In the genomic region with DNA sequence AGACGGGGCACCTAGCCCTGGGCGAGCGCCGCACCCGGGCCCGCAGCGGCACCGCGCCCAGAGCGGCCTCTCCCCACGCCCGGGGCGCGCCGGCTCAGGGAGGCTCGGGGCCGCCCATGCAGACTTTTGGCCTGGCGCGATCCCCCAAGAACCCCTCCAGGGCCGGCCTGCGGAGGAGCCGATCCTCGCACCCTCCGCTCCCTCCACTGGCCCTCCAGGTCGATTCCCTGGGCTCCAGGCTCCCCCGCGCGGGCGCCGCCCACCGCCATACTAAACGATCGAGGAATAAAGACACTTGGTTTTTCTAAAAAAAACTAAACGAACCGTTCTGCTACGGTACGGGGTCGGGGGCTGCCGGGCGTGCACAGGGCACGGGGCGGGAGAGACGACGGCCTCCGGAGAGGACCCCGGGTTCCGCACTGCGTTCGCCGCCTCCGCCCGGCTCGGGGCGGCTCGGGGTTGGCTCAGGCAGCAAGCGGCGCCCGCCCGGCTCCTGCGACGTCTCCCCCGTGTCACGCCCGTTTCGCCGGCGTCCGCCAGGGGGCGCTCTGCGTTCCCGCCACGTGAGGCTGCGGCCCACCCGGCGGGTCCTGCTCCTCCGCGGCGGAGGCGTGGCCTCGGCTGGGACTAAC, we compare ENCODE assay signal across 8 cellular contexts. TPM values are rescaled to one million over a fixed set of nuclear protein-coding genes. Genes with fewer than 3 reads are reported as not detected.
DNase-seq lines count a peak whose midpoint lies in the region; ATAC-seq, FAIRE-seq and TF ChIP-seq lines count a peak whose summit lies in the region.

No MANE protein-coding gene starts in this region.

- FAIRE-seq in pancreas (lab: Jason Lieb, UNC), result no peak

- DNase-seq in NCI-H1092 treated with DMSO at 0.1 percent for 48 hours (lab: John Stamatoyannopoulos, UW) (peak; percentile 87), SKM-1 (lab: John Stamatoyannopoulos, UW; ENCODE audit: unreplicated experiment) (peak; percentile 81), Right ventricle myocardium inferior (ENCODE audit: missing footprints) (peak; percentile 98), pancreas (peak; percentile 93 to 100 (median 98)), thyroid gland (peak; percentile 94 to 95)
- peak; percentile 100 for DNase-seq in activated naive CD8-positive, alpha-beta T cell treated with anti-CD3 and anti-CD28 coated beads for 36 hours

- H3K27ac ChIP-seq in pancreas, result peak overlapping the region; percentile 66 to 83 (median 77)
- H3K27ac ChIP-seq in thyroid gland, result peak overlapping the region; percentile 77 to 89 (median 84)

- TF ChIP-seq POLR2A in thyroid gland (IDR thresholded peaks at IDR 0.05), result peak in 1 of 2 donors; percentile 62

- 1% methylated on average over 64 to 80 of the region's 80 CpGs for WGBS in pancreas, 2 donors
- 0 to 4% methylated on average over 6 to 15 of the region's 80 CpGs for WGBS in thyroid gland, 2 donors

- peak overlapping the region; percentile 85 for H3K4me3 Mint-ChIP-seq in activated naive CD8-positive, alpha-beta T cell treated with anti-CD3 and anti-CD28 coated beads for 36 hours

- H3K9me3 ChIP-seq in pancreas (no peaks in the 10 kb centered on the region), thyroid gland (no peaks in the 10 kb centered on the region)

- no peaks in the 10 kb centered on the region for H3K27me3 ChIP-seq in pancreas
- no peaks in the 10 kb centered on the region for H3K27me3 ChIP-seq in thyroid gland

- no peaks in the 10 kb centered on the region for H3K27me3 Mint-ChIP-seq in activated naive CD8-positive, alpha-beta T cell treated with anti-CD3 and anti-CD28 coated beads for 36 hours

- peak overlapping the region; percentile 83 for H3K27ac Mint-ChIP-seq in activated naive CD8-positive, alpha-beta T cell treated with anti-CD3 and anti-CD28 coated beads for 36 hours

- intact Hi-C loops in Right ventricle myocardium inferior (cut with DNase I) (loop anchor here (1.0 to 5.0 kb wide), 3 partner anchors 35 to 125 kb away; partner anchors contain the start of genes AGBL5 and TMEM214), pancreas (cut with DNase I) (loop anchor here in 1 of 3 donors (10.0 kb wide), 1 partner anchor 121 kb away; no protein-coding TSS in a partner anchor), thyroid gland (cut with DNase I) (loop anchor here (5.0 kb wide), 1 partner anchor 124 kb away; no protein-coding TSS in a partner anchor)

- peaks cover 22% of the 10 kb centered on the region for H3K4me1 Mint-ChIP-seq in activated naive CD8-positive, alpha-beta T cell treated with anti-CD3 and anti-CD28 coated beads for 36 hours

- H3K4me3 ChIP-seq in pancreas (peak overlapping the region; percentile 50 to 73 (median 56)), thyroid gland (replicated peaks in 1 of 3) (peak overlapping the region; percentile 37 to 68 (median 63))

- H3K36me3 ChIP-seq in pancreas (no peaks in the 10 kb centered on the region), thyroid gland (no peaks in the 10 kb centered on the region)

- no peaks in the 10 kb centered on the region for H3K36me3 Mint-ChIP-seq in activated naive CD8-positive, alpha-beta T cell treated with anti-CD3 and anti-CD28 coated beads for 36 hours

- H3K4me1 ChIP-seq in pancreas (peaks cover 0 to 17% (median 0%) of the 10 kb centered on the region in 3 donors), thyroid gland (peaks cover 21 to 24% of the 10 kb centered on the region in 2 donors)

- ATAC-seq in HG02623 (IDR thresholded peaks at IDR 0.05; ENCODE audit: unreplicated experiment), result peak; percentile 80
- ATAC-seq in Right ventricle myocardium inferior, result peak; percentile 93
- ATAC-seq in pancreas, result peak; percentile 87 to 95 (median 93)

- no peaks in the 10 kb centered on the region for H3K9me3 Mint-ChIP-seq in activated naive CD8-positive, alpha-beta T cell treated with anti-CD3 and anti-CD28 coated beads for 36 hours

- TF ChIP-seq CTCF in GM12872 (IDR thresholded peaks at IDR 0.05; ENCODE audit: insufficient read depth, low read depth, low read length) (peak; percentile 79), pancreas (IDR thresholded peaks at IDR 0.05) (peak; percentile 81 to 97 (median 96)), thyroid gland (IDR thresholded peaks at IDR 0.05) (peak; percentile 39 to 99 (median 96))

RNA-seq across cellular contexts. Expression of gene KHK, which starts 0.4 kb away (rescaled TPM):
- total RNA-seq in activated naive CD8-positive, alpha-beta T cell treated with anti-CD3 and anti-CD28 coated beads for 36 hours, result 10 to 100 TPM; 12.6 to 12.8 TPM
- total RNA-seq in Right ventricle myocardium inferior (4.5 TPM), pancreas (10 to 100 TPM in 1 of 6 donors, 1 to 10 TPM in 5; 5.1 to 11.7 (median 6.3) TPM), thyroid gland (1 to 10 TPM in 3 of 4 donors, under 1 TPM in 1; 0.44 to 2.3 (median 1.7) TPM)
- 10 to 100 TPM; 10.6 to 16.2 TPM for polyA plus RNA-seq in pancreas

RNA-seq across cellular contexts. Expression of gene EMILIN1, which starts 7.8 kb away (rescaled TPM):
- total RNA-seq in activated naive CD8-positive, alpha-beta T cell treated with anti-CD3 and anti-CD28 coated beads for 36 hours, result under 1 TPM; 0.62 to 0.76 TPM
- 25.8 TPM for total RNA-seq in Right ventricle myocardium inferior
- 10 to 100 TPM in 2 of 6 donors, 1 to 10 TPM in 4; 2.6 to 47.1 (median 7.3) TPM for total RNA-seq in pancreas
- 10 to 100 TPM in 1 of 2 donors, 1 to 10 TPM in 1; 3.7 to 15.5 TPM for polyA plus RNA-seq in pancreas
- 10 to 100 TPM; 18.6 to 45.4 (median 29.3) TPM for total RNA-seq in thyroid gland

RNA-seq across cellular contexts. Expression of gene OST4, which starts 14.8 kb away (rescaled TPM):
- 100 to 1,000 TPM; 282 to 290 TPM for total RNA-seq in activated naive CD8-positive, alpha-beta T cell treated with anti-CD3 and anti-CD28 coated beads for 36 hours
- total RNA-seq in Right ventricle myocardium inferior (411 TPM), pancreas (100 to 1,000 TPM in 3 of 6 donors, 10 to 100 TPM in 3; 76.6 to 148 (median 108) TPM), thyroid gland (100 to 1,000 TPM; 235 to 467 (median 261) TPM)
- polyA plus RNA-seq in pancreas, result 100 to 1,000 TPM; 183 to 188 TPM

RNA-seq across cellular contexts. Expression of gene CGREF1, which starts 32.7 kb away (rescaled TPM):
- 1 to 10 TPM; 8.8 to 9.8 TPM for total RNA-seq in activated naive CD8-positive, alpha-beta T cell treated with anti-CD3 and anti-CD28 coated beads for 36 hours
- total RNA-seq in Right ventricle myocardium inferior (0.84 TPM), pancreas (1 to 10 TPM in 1 of 6 donors, under 1 TPM in 4, not detected in 1; 0.42 to 1.1 (median 0.78) TPM), thyroid gland (1 to 10 TPM in 2 of 4 donors, not detected in 2; 3.7 to 8.5 TPM)
- 1 to 10 TPM in 1 of 2 donors, under 1 TPM in 1; 0.49 to 1.2 TPM for polyA plus RNA-seq in pancreas

RNA-seq across cellular contexts. Expression of gene AGBL5, which starts 34.7 kb away (rescaled TPM):
- total RNA-seq in activated naive CD8-positive, alpha-beta T cell treated with anti-CD3 and anti-CD28 coated beads for 36 hours, result 10 to 100 TPM; 14.8 to 15.2 TPM
- total RNA-seq in Right ventricle myocardium inferior, result 9.9 TPM
- total RNA-seq in pancreas, result 10 to 100 TPM in 5 of 6 donors, 1 to 10 TPM in 1; 8.2 to 15.5 (median 11.9) TPM
- polyA plus RNA-seq in pancreas, result 10 to 100 TPM in 1 of 2 donors, 1 to 10 TPM in 1; 8.7 to 11.6 TPM
- total RNA-seq in thyroid gland, result 10 to 100 TPM; 29.1 to 40.0 (median 31.6) TPM

Comparison
In these comparisons a context has a peak if more than half of its experiments do, and no peak if none do; other contexts are left out.
1. Peak in every context shown above with its lines: DNase-seq, ATAC-seq, H3K4me3 ChIP-seq and H3K27ac ChIP-seq.